ENCODE assay signal across 8 cellular contexts in the genomic region with DNA sequence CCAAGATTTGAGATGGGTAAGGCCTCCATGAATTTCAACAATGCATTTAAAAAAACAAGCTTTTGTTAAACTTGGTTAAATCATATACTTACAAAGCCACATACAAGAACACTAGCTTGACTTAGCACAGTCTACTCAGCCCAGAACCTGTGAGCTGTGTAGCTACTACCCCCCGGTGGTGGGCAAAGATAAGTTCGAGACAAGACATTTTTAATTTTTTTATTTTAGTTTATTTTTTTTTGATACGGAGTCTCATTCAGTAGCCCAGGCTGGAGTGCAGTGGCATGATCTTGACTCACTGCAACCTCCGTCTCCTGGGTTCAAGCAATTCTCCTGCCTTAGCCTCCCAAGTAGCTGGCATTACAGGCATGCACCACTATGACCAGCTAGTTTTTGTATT.
DNase-seq lines count a peak whose midpoint lies in the region; ATAC-seq and TF ChIP-seq lines count a peak whose summit lies in the region.

No MANE protein-coding gene starts in this region.

- DNase-seq in activated CD8-positive, alpha-beta memory T cell treated with anti-CD3 and anti-CD28 coated beads for 1 hour (ENCODE audit: extremely low read depth in 1 of 2, low read depth in 1 of 2) = peak; percentile 27 to 46
- DNase-seq in activated CD8-positive, alpha-beta memory T cell treated with anti-CD3 and anti-CD28 coated beads, Interleukin-2, amount 50 U/mL, for 48 hours = no peak
- DNase-seq in NCI-H345 (lab: John Stamatoyannopoulos, UW) (peak; percentile 27), activated T-cell treated with anti-CD3 and anti-CD28 coated beads for 4 hours (peak; percentile 38), fibroblast of mammary gland (ENCODE audit: low read depth) (peak; percentile 78), middle frontal gyrus (ENCODE audit: extremely low spot score, low spot score) (no peak)
- peak; percentile 68 for DNase-seq in stimulated activated CD4-positive, alpha-beta T cell treated with anti-CD3 and anti-CD28 coated beads, Interleukin-15, amount 100 ng/mL, for 24 hours

- TF ChIP-seq CTCF in fibroblast of mammary gland (conservative IDR thresholded peaks at IDR 0.05; ENCODE audit: control insufficient read depth, insufficient read depth, low read depth, low read length) = peak; percentile 61

- no peak overlapping the region for H3K4me3 ChIP-seq in fibroblast of mammary gland (ENCODE audit: control insufficient read depth, low read depth, low read length)

- ATAC-seq in HG03025 (IDR thresholded peaks at IDR 0.05; ENCODE audit: low FRiP score, unreplicated experiment) = no peak

Comparison
In these comparisons a context has a peak if more than half of its experiments do, and no peak if none do; other contexts are left out.
1. DNase-seq: peak in activated CD8-positive, alpha-beta memory T cell treated with anti-CD3 and anti-CD28 coated beads for 1 hour (2 of 2), NCI-H345 (single experiment), activated T-cell treated with anti-CD3 and anti-CD28 coated beads for 4 hours (single experiment), fibroblast of mammary gland (single experiment) and stimulated activated CD4-positive, alpha-beta T cell treated with anti-CD3 and anti-CD28 coated beads, Interleukin-15, amount 100 ng/mL, for 24 hours (single experiment); none in activated CD8-positive, alpha-beta memory T cell treated with anti-CD3 and anti-CD28 coated beads, Interleukin-2, amount 50 U/mL, for 48 hours (single experiment) and middle frontal gyrus (single experiment).